ENCODE assay signal across 8 cellular contexts in the genomic region with DNA sequence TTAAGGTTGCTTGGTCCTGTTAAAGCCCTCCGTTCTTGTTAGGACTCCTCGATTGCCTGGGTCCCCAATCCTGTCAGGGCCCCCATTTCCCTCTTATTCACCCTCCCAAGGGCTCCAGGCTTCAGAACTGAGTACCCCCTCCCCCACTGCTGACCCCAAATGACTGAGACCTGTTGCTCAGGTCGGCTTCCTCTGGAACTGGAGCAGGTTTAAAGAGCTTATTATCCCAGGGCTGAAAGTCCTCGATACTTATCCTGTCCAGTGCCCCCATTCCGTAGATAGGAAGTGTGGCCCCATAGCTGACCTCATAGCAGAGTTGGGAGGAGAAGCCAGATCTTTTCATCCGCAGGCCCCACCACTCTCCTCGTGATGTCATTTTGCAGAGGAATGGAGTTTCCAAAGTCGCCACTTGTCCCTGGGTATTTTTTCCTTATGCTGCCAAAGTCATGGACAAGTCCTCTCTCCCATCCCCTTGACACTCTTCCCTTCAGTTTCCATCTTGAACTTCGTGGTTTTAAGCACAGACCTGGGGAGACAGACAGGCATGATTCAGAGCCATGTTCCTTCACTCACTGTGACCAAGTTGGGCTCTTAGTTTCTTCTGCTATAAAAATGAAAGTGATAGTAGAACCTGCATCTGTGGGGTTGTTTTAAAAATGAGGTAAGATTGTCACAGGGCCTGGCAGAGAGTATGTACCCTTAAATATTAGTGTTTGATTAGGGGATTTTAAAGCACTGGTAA. TPM values are rescaled to one million over a fixed set of nuclear protein-coding genes. Genes with fewer than 3 reads are reported as not detected.
DNase-seq lines count a peak whose midpoint lies in the region; ATAC-seq and TF ChIP-seq lines count a peak whose summit lies in the region.

No MANE protein-coding gene starts in this region.

- H3K9me3 Mint-ChIP-seq in WTC11 (no peaks in the 10 kb centered on the region), osteocyte (ENCODE audit: unreplicated experiment) (no peaks in the 10 kb centered on the region)

- H3K27me3 Mint-ChIP-seq in WTC11 (ENCODE audit: low read depth) (no peaks in the 10 kb centered on the region), osteocyte (ENCODE audit: unreplicated experiment) (no peaks in the 10 kb centered on the region)

- POLR2A ChIA-PET in WTC11 (lab: Charles Lee): no interaction called here

- H3K36me3 Mint-ChIP-seq in WTC11 (no peaks in the 10 kb centered on the region), osteocyte (ENCODE audit: unreplicated experiment) (peaks cover 13% of the 10 kb centered on the region)

- peaks cover 10% of the 10 kb centered on the region for H3K4me1 Mint-ChIP-seq in WTC11
- peaks cover 15% of the 10 kb centered on the region for H3K4me1 Mint-ChIP-seq in osteocyte (ENCODE audit: unreplicated experiment)

- DNase-seq in WTC11 (ENCODE audit: low spot score) (no peak), erythroblast (lab: John Stamatoyannopoulos, UW) (peak; percentile 65 to 68), osteocyte (ENCODE audit: extremely low spot score, unreplicated experiment) (no peak), foreskin melanocyte (no peak), NCI-H345 (lab: John Stamatoyannopoulos, UW) (no peak), NCI-H526 treated with DMSO at 0.1 percent for 48 hours (lab: John Stamatoyannopoulos, UW) (no peak)

- TF ChIP-seq CTCF in WTC11 (IDR thresholded peaks at IDR 0.05): no peak
- TF ChIP-seq CTCF in osteocyte (IDR thresholded peaks at IDR 0.05): no peak

- ATAC-seq in GM18868 (IDR thresholded peaks at IDR 0.05; ENCODE audit: unreplicated experiment) (peak; percentile 59), HG03108 (IDR thresholded peaks at IDR 0.05; ENCODE audit: unreplicated experiment) (peak; percentile 48), WTC11 (no peak)

- CTCF ChIA-PET in WTC11 (lab: Charles Lee): interaction anchor here (2.3 kb wide), 1 partner anchor 16 kb away, joined by 6 read pairs; no protein-coding TSS in a partner anchor

- H3K4me3 Mint-ChIP-seq in WTC11: peak overlapping the region; percentile 91
- peak overlapping the region; percentile 95 for H3K4me3 Mint-ChIP-seq in osteocyte (ENCODE audit: unreplicated experiment)

- TF ChIP-seq POLR2A in erythroblast (IDR thresholded peaks at IDR 0.05; ENCODE audit: low read length): no peak

- no peak overlapping the region for H3K27ac Mint-ChIP-seq in WTC11
- peak overlapping the region; percentile 92 for H3K27ac Mint-ChIP-seq in osteocyte (ENCODE audit: unreplicated experiment)

TF ChIP-seq in WTC11, 78 proteins besides CTCF, POLR2A, EP300 and RAD21:
- TF ChIP-seq, protein P1, sequence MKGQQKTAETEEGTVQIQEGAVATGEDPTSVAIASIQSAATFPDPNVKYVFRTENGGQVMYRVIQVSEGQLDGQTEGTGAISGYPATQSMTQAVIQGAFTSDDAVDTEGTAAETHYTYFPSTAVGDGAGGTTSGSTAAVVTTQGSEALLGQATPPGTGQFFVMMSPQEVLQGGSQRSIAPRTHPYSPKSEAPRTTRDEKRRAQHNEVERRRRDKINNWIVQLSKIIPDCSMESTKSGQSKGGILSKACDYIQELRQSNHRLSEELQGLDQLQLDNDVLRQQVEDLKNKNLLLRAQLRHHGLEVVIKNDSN (CRISPR knock-in tag; IDR thresholded peaks at IDR 0.05): no peak
- TF ChIP-seq ZNF263 (CRISPR knock-in tag; IDR thresholded peaks at IDR 0.05; ENCODE audit: low read depth): no peak
- TF ChIP-seq TP53 (CRISPR knock-in tag; IDR thresholded peaks at IDR 0.05): no peak
TF ChIP-seq in WTC11: peak in this region for 0.

RNA-seq across cellular contexts. Expression of a gene that starts 1.2 kb away (rescaled TPM):
- 6.9 to 8.6 TPM (median 7.1 TPM) in 3 replicates for total RNA-seq in WTC11 (2021)
- total RNA-seq in osteocyte: 18.1 and 18.2 TPM in 2 replicates

RNA-seq across cellular contexts. Expression of a gene that starts 32.7 kb away (rescaled TPM):
- total RNA-seq in WTC11 (2021): 0.04 to 0.07 TPM (median 0.07 TPM) in 3 replicates
- total RNA-seq in osteocyte: not detected in 2 replicates

RNA-seq across cellular contexts. Expression of a gene that starts 39.7 kb away (rescaled TPM):
- 15.2 to 20.7 TPM (median 19.8 TPM) in 3 replicates for total RNA-seq in WTC11 (2021)
- total RNA-seq in osteocyte: 17.4 and 17.7 TPM in 2 replicates

RNA-seq across cellular contexts. Expression of a gene that starts 43.8 kb away (rescaled TPM):
- total RNA-seq in WTC11 (2021) (125 to 135 TPM (median 127 TPM) in 3 replicates), osteocyte (16.2 and 18.6 TPM in 2 replicates)

Comparison
In these comparisons a context has a peak if more than half of its experiments do, and no peak if none do; other contexts are left out.
1. DNase-seq: peak in erythroblast (2 of 2); none in WTC11 (single experiment), osteocyte (single experiment), foreskin melanocyte (single experiment), NCI-H345 (single experiment) and NCI-H526 treated with DMSO at 0.1 percent for 48 hours (single experiment).